1 cellular context compared by ENCODE assay signal in the genomic region with DNA sequence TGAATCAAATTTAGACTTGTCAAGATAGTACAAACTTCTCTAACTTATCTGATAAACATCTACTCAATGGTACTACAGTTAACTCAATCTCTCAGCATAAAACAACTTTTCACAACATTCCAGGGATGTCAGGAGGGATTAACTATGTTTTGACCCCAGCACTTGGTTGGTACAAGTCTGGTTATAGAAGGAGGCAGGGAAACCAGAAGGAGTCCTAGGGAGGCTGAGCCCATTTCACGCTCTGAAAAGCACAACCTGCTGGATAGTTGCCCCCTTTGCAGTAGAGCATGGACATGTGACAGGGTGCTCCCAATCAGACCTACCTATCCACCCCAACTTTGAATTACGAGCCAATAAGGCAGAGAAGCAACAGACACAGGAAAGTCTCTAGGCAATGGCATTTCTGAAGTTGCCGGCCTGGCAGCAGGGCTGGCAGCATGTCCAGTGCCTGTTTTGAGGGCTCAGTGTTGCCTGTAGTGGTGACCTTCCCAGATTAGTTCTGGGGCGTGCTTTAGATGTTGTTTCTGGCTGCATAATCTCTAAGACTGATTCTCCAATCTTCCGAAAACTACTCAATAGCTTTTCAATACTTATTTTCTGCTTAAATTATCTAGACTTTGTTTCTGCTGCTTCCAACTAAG.
TF ChIP-seq lines count a peak whose summit lies in the region.

No MANE protein-coding gene starts in this region.

TF ChIP-seq in H1, 55 proteins besides CTCF, POLR2A, EP300 and RAD21:
- no peak for TF ChIP-seq TAF7 (optimal IDR thresholded peaks at IDR 0.05; ENCODE audit: borderline replicate concordance, low read depth, low read length)
- TF ChIP-seq, protein P1, sequence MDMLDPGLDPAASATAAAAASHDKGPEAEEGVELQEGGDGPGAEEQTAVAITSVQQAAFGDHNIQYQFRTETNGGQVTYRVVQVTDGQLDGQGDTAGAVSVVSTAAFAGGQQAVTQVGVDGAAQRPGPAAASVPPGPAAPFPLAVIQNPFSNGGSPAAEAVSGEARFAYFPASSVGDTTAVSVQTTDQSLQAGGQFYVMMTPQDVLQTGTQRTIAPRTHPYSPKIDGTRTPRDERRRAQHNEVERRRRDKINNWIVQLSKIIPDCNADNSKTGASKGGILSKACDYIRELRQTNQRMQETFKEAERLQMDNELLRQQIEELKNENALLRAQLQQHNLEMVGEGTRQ (IDR thresholded peaks at IDR 0.05; ENCODE audit: low read length): peak; percentile 41; the same call in 1 of the 2 replicates
- TF ChIP-seq HDAC6 (IDR thresholded peaks at IDR 0.05; ENCODE audit: low read depth, low read length): no peak
- TF ChIP-seq BACH1 (IDR thresholded peaks at IDR 0.05; ENCODE audit: low read length): no peak
- no peak for TF ChIP-seq YY1 (IDR thresholded peaks at IDR 0.05; ENCODE audit: low read depth, low read length)
